In the genomic region with DNA sequence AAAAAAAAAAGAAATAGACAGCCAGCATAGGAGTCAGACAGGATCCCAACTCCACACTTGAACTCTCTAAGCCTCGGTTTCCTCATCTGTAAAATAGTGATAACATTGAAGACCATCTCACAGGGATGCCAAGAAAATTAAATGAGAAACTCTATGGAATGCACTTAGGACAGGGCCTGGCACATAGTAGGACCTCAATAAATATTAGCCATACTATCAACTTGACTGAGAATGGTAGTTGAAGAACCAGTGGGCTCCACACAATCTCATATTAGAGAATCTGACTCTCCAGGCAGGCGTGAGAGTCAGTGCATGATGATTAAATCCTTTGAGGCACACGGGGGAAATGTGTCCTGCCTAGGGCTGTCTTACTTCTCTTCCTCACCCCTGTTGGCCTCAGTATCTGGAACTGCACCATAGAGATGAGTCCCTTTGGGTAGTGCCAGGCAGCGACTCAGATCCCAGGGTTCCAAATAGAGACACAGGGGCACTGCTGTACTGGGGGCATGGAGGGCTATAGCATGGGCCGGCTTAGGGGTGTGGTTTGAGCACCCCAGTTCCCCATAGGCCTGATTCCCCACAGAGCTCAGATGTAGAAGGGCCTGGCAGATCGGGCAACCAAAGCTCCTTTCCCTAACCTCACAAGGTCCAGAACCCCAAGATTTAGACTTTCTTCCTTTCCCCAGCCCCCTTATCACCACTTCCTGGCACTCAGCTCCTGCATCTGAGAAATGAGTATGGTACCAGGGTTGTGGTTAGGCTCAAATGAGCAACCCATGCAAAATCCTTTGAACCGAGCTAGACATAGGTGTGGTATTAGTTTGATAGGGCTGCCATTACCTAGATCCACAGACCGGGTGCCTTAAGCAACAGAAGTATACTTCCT, we compare ENCODE assay signal across 8 cellular contexts. TPM values are rescaled to one million over a fixed set of nuclear protein-coding genes. Genes with fewer than 3 reads are reported as not detected.
DNase-seq lines count a peak whose midpoint lies in the region; ATAC-seq and TF ChIP-seq lines count a peak whose summit lies in the region.

No MANE protein-coding gene starts in this region.

- no peaks in the 10 kb centered on the region for H3K36me3 Mint-ChIP-seq in stimulated activated naive CD8-positive, alpha-beta T cell treated with anti-CD3 and anti-CD28 coated beads, Interleukin-15, Interleukin-2, amounts not matched to agents 100 ng/mL and 50 ng/mL, for 24 hours (ENCODE audit: low read depth)
- no peaks in the 10 kb centered on the region for H3K36me3 Mint-ChIP-seq in HFFc6 (ENCODE audit: low read depth)

- peaks cover 98% of the 10 kb centered on the region for H3K4me1 Mint-ChIP-seq in stimulated activated naive CD8-positive, alpha-beta T cell treated with anti-CD3 and anti-CD28 coated beads, Interleukin-15, Interleukin-2, amounts not matched to agents 100 ng/mL and 50 ng/mL, for 24 hours (ENCODE audit: low read depth)
- peaks cover 15% of the 10 kb centered on the region for H3K4me1 Mint-ChIP-seq in HFFc6 (ENCODE audit: low read depth)

- H3K27ac Mint-ChIP-seq in stimulated activated naive CD8-positive, alpha-beta T cell treated with anti-CD3 and anti-CD28 coated beads, Interleukin-15, Interleukin-2, amounts not matched to agents 100 ng/mL and 50 ng/mL, for 24 hours: peak overlapping the region; percentile 99
- no peak overlapping the region for H3K27ac Mint-ChIP-seq in HFFc6

- peak; percentile 39 for ATAC-seq in HG03571 (IDR thresholded peaks at IDR 0.05; ENCODE audit: unreplicated experiment)

- no peaks in the 10 kb centered on the region for H3K27me3 Mint-ChIP-seq in stimulated activated naive CD8-positive, alpha-beta T cell treated with anti-CD3 and anti-CD28 coated beads, Interleukin-15, Interleukin-2, amounts not matched to agents 100 ng/mL and 50 ng/mL, for 24 hours
- H3K27me3 Mint-ChIP-seq in HFFc6 (ENCODE audit: insufficient read depth): no peaks in the 10 kb centered on the region

- H3K9me3 Mint-ChIP-seq in stimulated activated naive CD8-positive, alpha-beta T cell treated with anti-CD3 and anti-CD28 coated beads, Interleukin-15, Interleukin-2, amounts not matched to agents 100 ng/mL and 50 ng/mL, for 24 hours: no peaks in the 10 kb centered on the region
- no peaks in the 10 kb centered on the region for H3K9me3 Mint-ChIP-seq in HFFc6

- peak overlapping the region; percentile 65 for H3K4me3 Mint-ChIP-seq in stimulated activated naive CD8-positive, alpha-beta T cell treated with anti-CD3 and anti-CD28 coated beads, Interleukin-15, Interleukin-2, amounts not matched to agents 100 ng/mL and 50 ng/mL, for 24 hours
- H3K4me3 Mint-ChIP-seq in HFFc6: no peak overlapping the region

- DNase-seq in activated CD4-positive, alpha-beta T cell treated with anti-CD3 and anti-CD28 coated beads for 4 hours: peak; percentile 51 to 54
- DNase-seq in activated CD4-positive, alpha-beta T cell treated with anti-CD3 and anti-CD28 coated beads for 1 hour: no peak
- DNase-seq in activated naive CD4-positive, alpha-beta T cell treated with anti-CD3 and anti-CD28 coated beads, Interleukin-2, amount 50 U/mL, for 16 hours: peak; percentile 44
- no peak for DNase-seq in mesenteric fat pad (ENCODE audit: low spot score)
- no peak for DNase-seq in HFFc6
- no peak for DNase-seq in NCI-H187 treated with DMSO at 0.1 percent for 48 hours (lab: John Stamatoyannopoulos, UW)

- TF ChIP-seq CTCF in HFFc6 (IDR thresholded peaks at IDR 0.05): no peak

RNA-seq across cellular contexts. Expression of a gene that starts 51.3 kb away (rescaled TPM):
- 94.0 TPM for total RNA-seq in mesenteric fat pad
- total RNA-seq in HFFc6 (2021; fragmentation: NEBNext Ultra II Directional; extraction: Animal tissue kit (Norgen Biotek cat#: 25700)): 10 to 100 TPM; 50.5 to 60.5 (median 55.4) TPM

Comparison
In these comparisons a context has a peak if more than half of its experiments do, and no peak if none do; other contexts are left out.
1. DNase-seq: peak in activated CD4-positive, alpha-beta T cell treated with anti-CD3 and anti-CD28 coated beads for 4 hours (2 of 2) and activated naive CD4-positive, alpha-beta T cell treated with anti-CD3 and anti-CD28 coated beads, Interleukin-2, amount 50 U/mL, for 16 hours (single experiment); none in activated CD4-positive, alpha-beta T cell treated with anti-CD3 and anti-CD28 coated beads for 1 hour (single experiment), mesenteric fat pad (single experiment), HFFc6 (single experiment) and NCI-H187 treated with DMSO at 0.1 percent for 48 hours (single experiment).